9 cellular contexts compared by ENCODE assay signal in the genomic region with DNA sequence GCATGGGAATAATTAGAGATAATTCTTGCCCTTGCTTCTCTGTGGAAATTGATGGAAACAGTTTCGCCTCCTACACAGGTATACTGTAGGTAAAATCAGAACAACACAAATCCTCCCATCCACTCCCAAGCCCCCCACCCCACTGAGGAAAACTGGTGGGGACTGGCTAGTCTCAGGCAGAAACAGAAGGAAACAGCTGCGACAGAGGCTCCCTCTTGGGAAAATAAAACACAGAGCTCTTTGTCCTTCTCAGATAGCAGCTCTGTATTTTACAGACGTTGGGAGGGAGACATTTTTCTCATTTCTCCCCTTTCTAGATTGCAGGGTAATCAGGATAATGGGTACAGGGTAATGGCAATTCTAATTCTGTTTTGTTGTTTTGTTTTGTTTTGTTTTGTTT. TPM values are rescaled to one million over a fixed set of nuclear protein-coding genes. Genes with fewer than 3 reads are reported as not detected.
DNase-seq lines count a peak whose midpoint lies in the region; ATAC-seq and TF ChIP-seq lines count a peak whose summit lies in the region.
"Had no signal": no experiment of that assay in that cellular context is flagged by ENCODE, and none has a peak within 500 bp of the region (broad histone marks: within the 10 kb centered on the region; RNA-seq: fewer than 3 reads in every experiment).

No MANE protein-coding gene starts in this region.

- H3K23ac ChIP-seq in mesenchymal stem cell (ENCODE audit: low read length in 2 of 2): no peak overlapping the region

- H2BK12ac ChIP-seq in mesenchymal stem cell (ENCODE audit: low read length in 2 of 2): no peak overlapping the region

- no peaks in the 10 kb centered on the region for H3K36me3 ChIP-seq in mesenchymal stem cell (ENCODE audit: control insufficient read depth in 1 of 2, insufficient read depth in 2 of 2, low read depth in 1 of 2, low read length in 2 of 2)
- H3K36me3 ChIP-seq in upper lobe of right lung: no peaks in the 10 kb centered on the region

- H2AK5ac ChIP-seq in mesenchymal stem cell (ENCODE audit: low read length, severe bottlenecking): no peak overlapping the region

- H3K27ac Mint-ChIP-seq in activated naive CD8-positive, alpha-beta T cell treated with anti-CD3 and anti-CD28 coated beads, Interleukin-2, amount 10 ng/mL, durations not matched to agents 7 days and 5 days: peak overlapping the region; percentile 25

- H3K4me3 Mint-ChIP-seq in activated naive CD8-positive, alpha-beta T cell treated with anti-CD3 and anti-CD28 coated beads, Interleukin-2, amount 10 ng/mL, durations not matched to agents 7 days and 5 days: peak overlapping the region; percentile 51

- H3K9me3 Mint-ChIP-seq in activated naive CD8-positive, alpha-beta T cell treated with anti-CD3 and anti-CD28 coated beads, Interleukin-2, amount 10 ng/mL, durations not matched to agents 7 days and 5 days: no peaks in the 10 kb centered on the region

- no peak overlapping the region for H4K91ac ChIP-seq in mesenchymal stem cell (ENCODE audit: low read length)

- no peaks in the 10 kb centered on the region for H3K79me1 ChIP-seq in mesenchymal stem cell (replicated peaks; ENCODE audit: low read length, poor library complexity, severe bottlenecking)

- H3K27me3 ChIP-seq in mesenchymal stem cell (ENCODE audit: control insufficient read depth in 1 of 2, insufficient read depth in 1 of 2, low read length in 2 of 2) (peaks cover 21 to 55% of the 10 kb centered on the region in 2 experiments), upper lobe of right lung (no peaks in the 10 kb centered on the region)

- H3K4ac ChIP-seq in mesenchymal stem cell (ENCODE audit: low read depth in 1 of 2, low read length in 2 of 2): no peak overlapping the region

- intact Hi-C loops in Right ventricle myocardium inferior (cut with DNase I) (no loop called here), left cardiac atrium (cut with DNase I) (no loop called here), upper lobe of right lung (cut with DNase I) (no loop called here)

- H3K27ac ChIP-seq in mesenchymal stem cell (ENCODE audit: low read length, poor library complexity, severe bottlenecking): no peak overlapping the region
- H3K27ac ChIP-seq in upper lobe of right lung: peak overlapping the region; percentile 61

- no peak for TF ChIP-seq CTCF in upper lobe of right lung (IDR thresholded peaks at IDR 0.05)
- TF ChIP-seq CTCF in GM13976 (IDR thresholded peaks at IDR 0.05; ENCODE audit: borderline replicate concordance, control extremely low read depth, extremely low read depth, insufficient read depth, missing control alignments): no peak

- no peak overlapping the region for H3K18ac ChIP-seq in mesenchymal stem cell (ENCODE audit: low read depth in 1 of 2, low read length in 2 of 2)

- H3K36me3 Mint-ChIP-seq in activated naive CD8-positive, alpha-beta T cell treated with anti-CD3 and anti-CD28 coated beads, Interleukin-2, amount 10 ng/mL, durations not matched to agents 7 days and 5 days: peaks cover 53% of the 10 kb centered on the region

- DNase-seq in Right ventricle myocardium inferior (ENCODE audit: missing footprints) (no peak), left cardiac atrium (no peak), mesenchymal stem cell (no peak), upper lobe of right lung (no peak), GM13976 (ENCODE audit: low spot score) (no peak)
- no peak for DNase-seq in activated naive CD8-positive, alpha-beta T cell treated with anti-CD3 and anti-CD28 coated beads, Interleukin-2, amount 10 ng/mL, durations not matched to agents 7 days and 5 days

- no peak overlapping the region for H2BK5ac ChIP-seq in mesenchymal stem cell (ENCODE audit: low read depth, low read length, poor library complexity, severe bottlenecking)

- no peak overlapping the region for H2BK120ac ChIP-seq in mesenchymal stem cell (ENCODE audit: low read depth, low read length)

- peaks cover 13% of the 10 kb centered on the region for H3K4me1 Mint-ChIP-seq in activated naive CD8-positive, alpha-beta T cell treated with anti-CD3 and anti-CD28 coated beads, Interleukin-2, amount 10 ng/mL, durations not matched to agents 7 days and 5 days

- no peaks in the 10 kb centered on the region for H3K27me3 Mint-ChIP-seq in activated naive CD8-positive, alpha-beta T cell treated with anti-CD3 and anti-CD28 coated beads, Interleukin-2, amount 10 ng/mL, durations not matched to agents 7 days and 5 days

- WGBS in mesenchymal stem cell: 92% methylated on average over 1 of the region's 3 CpGs

- H2BK15ac ChIP-seq in mesenchymal stem cell (ENCODE audit: low read depth, poor library complexity, severe bottlenecking): no peak overlapping the region

- no peak overlapping the region for H3K4me3 ChIP-seq in mesenchymal stem cell (ENCODE audit: insufficient read depth in 1 of 2, low read depth in 1 of 2, low read length in 2 of 2)
- H3K4me3 ChIP-seq in upper lobe of right lung: peak overlapping the region; percentile 62

- H3K4me1 ChIP-seq in mesenchymal stem cell (ENCODE audit: control insufficient read depth, insufficient read depth, low read depth, low read length): peaks cover 15% of the 10 kb centered on the region
- peaks cover 9% of the 10 kb centered on the region for H3K4me1 ChIP-seq in upper lobe of right lung

- in situ Hi-C loops in GM13976 (cut with MboI; ENCODE audit: low sequenced_read_pairs, unreplicated experiment): no loop called here

- POLR2A ChIA-PET in activated naive CD8-positive, alpha-beta T cell treated with anti-CD3 and anti-CD28 coated beads, Interleukin-2, amount 10 ng/mL, durations not matched to agents 7 days and 5 days (lab: Charles Lee): interaction anchor here (0.9 to 1.8 kb wide), 5 partner anchors 9 to 43 kb away, joined by 3 to 5 read pairs (median 3); no protein-coding TSS in a partner anchor

- ATAC-seq in Right ventricle myocardium inferior: peak; percentile 48
- no peak for ATAC-seq in left cardiac atrium
- ATAC-seq in activated naive CD8-positive, alpha-beta T cell treated with anti-CD3 and anti-CD28 coated beads, Interleukin-2, amount 10 ng/mL, durations not matched to agents 7 days and 5 days (ENCODE audit: low read depth): no peak
- no peak for ATAC-seq in upper lobe of right lung
- no peak for ATAC-seq in GM18861 (IDR thresholded peaks at IDR 0.05; ENCODE audit: unreplicated experiment)
- no peak for ATAC-seq in HG03135 (IDR thresholded peaks at IDR 0.05; ENCODE audit: unreplicated experiment)

- H4K8ac ChIP-seq in mesenchymal stem cell (ENCODE audit: low read length): no peak overlapping the region

- H3K14ac ChIP-seq in mesenchymal stem cell (ENCODE audit: low read length in 2 of 2): no peak overlapping the region

- H3K9ac ChIP-seq in mesenchymal stem cell (ENCODE audit: low read length): no peak overlapping the region

- H2AFZ ChIP-seq in mesenchymal stem cell (ENCODE audit: low read depth, low read length): no peak overlapping the region

- H3K9me3 ChIP-seq in mesenchymal stem cell (ENCODE audit: control insufficient read depth, low read length) (no peaks in the 10 kb centered on the region), upper lobe of right lung (no peaks in the 10 kb centered on the region)

- peak overlapping the region; percentile 91 for H3K4me2 ChIP-seq in mesenchymal stem cell (ENCODE audit: low read length, poor library complexity, severe bottlenecking)

RNA-seq across cellular contexts. Expression of gene SLFN13, which starts 1.1 kb away (rescaled TPM):
- 6.7 TPM for total RNA-seq in Right ventricle myocardium inferior
- total RNA-seq in left cardiac atrium: 1 to 10 TPM; 6.3 to 7.5 TPM
- total RNA-seq in activated naive CD8-positive, alpha-beta T cell treated with anti-CD3 and anti-CD28 coated beads, Interleukin-2, amount 10 ng/mL, durations not matched to agents 7 days and 5 days: 10 to 100 TPM; 76.8 to 77.5 TPM
- 0.18 TPM for polyA plus RNA-seq in mesenchymal stem cell (2013, experiment 1 of 2)
- polyA plus RNA-seq in mesenchymal stem cell (2013, experiment 2 of 2): 0.21 TPM
- 25.7 TPM for total RNA-seq in upper lobe of right lung
- total RNA-seq: OCI-LY7 had no signal

RNA-seq across cellular contexts. Expression of gene SLFN12, which starts 15.2 kb away (rescaled TPM):
- total RNA-seq in Right ventricle myocardium inferior (3.0 TPM), left cardiac atrium (1 to 10 TPM; 5.7 to 8.8 TPM), upper lobe of right lung (12.4 TPM)
- 10 to 100 TPM; 19.8 to 21.9 TPM for total RNA-seq in activated naive CD8-positive, alpha-beta T cell treated with anti-CD3 and anti-CD28 coated beads, Interleukin-2, amount 10 ng/mL, durations not matched to agents 7 days and 5 days
- polyA plus RNA-seq in mesenchymal stem cell (2013, experiment 1 of 2): 10.4 TPM
- 10.2 TPM for polyA plus RNA-seq in mesenchymal stem cell (2013, experiment 2 of 2)
